ENCODE assay signal across 9 cellular contexts in the genomic region with DNA sequence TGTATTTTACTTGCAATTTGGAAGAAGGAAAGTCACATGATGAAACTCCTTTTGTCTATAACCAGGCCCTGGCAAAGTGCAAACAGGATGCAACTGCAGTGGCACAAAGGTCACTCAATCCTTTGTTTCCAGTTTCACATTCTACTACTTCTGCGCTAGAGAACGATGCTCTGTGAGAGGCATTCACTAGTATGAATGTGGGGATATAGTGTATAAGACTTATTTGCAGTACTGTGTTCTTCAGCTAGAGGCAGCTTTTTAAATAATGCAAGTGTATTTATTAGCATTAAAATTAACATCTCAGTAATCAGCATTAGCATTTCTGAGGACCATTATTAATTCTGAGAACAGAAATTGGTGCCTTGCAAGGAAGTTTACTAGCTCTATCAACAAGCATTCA.
DNase-seq lines count a peak whose midpoint lies in the region; ATAC-seq, FAIRE-seq and TF ChIP-seq lines count a peak whose summit lies in the region.
"Had no signal": no experiment of that assay in that cellular context is flagged by ENCODE, and none has a peak within 500 bp of the region (broad histone marks: within the 10 kb centered on the region; RNA-seq: fewer than 3 reads in every experiment).

No MANE protein-coding gene starts in this region.

- no peaks in the 10 kb centered on the region for H3K27me3 Mint-ChIP-seq in nephron progenitor cell (ENCODE audit: low read depth, poor library complexity)

- no peaks in the 10 kb centered on the region for H3K27me3 ChIP-seq in dorsolateral prefrontal cortex

- intact Hi-C loops in dorsolateral prefrontal cortex (cut with DNase I), result loop anchor here in 1 of 2 donors (10.0 kb wide), 1 partner anchor 66 kb away; a partner anchor contains a TSS

- H3K4me3 ChIP-seq in dorsolateral prefrontal cortex, result peak overlapping the region in 1 of 59 donors; percentile 10

- TF ChIP-seq CTCF in D721Med (IDR thresholded peaks at IDR 0.05; ENCODE audit: insufficient read depth, missing control alignments) (peak; percentile 8), dorsolateral prefrontal cortex (IDR thresholded peaks at IDR 0.05 in 54 of 56, conservative IDR thresholded peaks at IDR 0.05 in 2 of 56; ENCODE audit: low read depth in 1 of 56, partially characterized antibody in 56 of 56) (peak in 49 of 56 donors; percentile 14 to 61 (median 42)), nephron progenitor cell (IDR thresholded peaks at IDR 0.05) (no peak)

- H3K9me3 Mint-ChIP-seq in nephron progenitor cell, result no peaks in the 10 kb centered on the region

- H3K36me3 Mint-ChIP-seq in nephron progenitor cell (ENCODE audit: low read depth), result peaks cover 27% of the 10 kb centered on the region

- H3K4me1 Mint-ChIP-seq in nephron progenitor cell, result no peaks in the 10 kb centered on the region

- DNase-seq in D721Med (ENCODE audit: insufficient read length, low spot score) (no peak), M059J (ENCODE audit: low read depth) (peak; percentile 12), dorsolateral prefrontal cortex (no peak), nephron progenitor cell (no peak), glomerular visceral epithelial cell (ENCODE audit: extremely low spot score) (no peak), NCI-H1930 (lab: John Stamatoyannopoulos, UW) (no peak)
- DNase-seq: activated CD4-positive, alpha-beta T cell treated with anti-CD3 and anti-CD28 coated beads for 4 hours had no signal

- H3K27ac ChIP-seq in dorsolateral prefrontal cortex, result peak overlapping the region in 51 of 59 donors; percentile 0 to 79 (median 59)

- H3K4me3 Mint-ChIP-seq in nephron progenitor cell, result no peak overlapping the region

- peak overlapping the region; percentile 83 for H3K27ac Mint-ChIP-seq in nephron progenitor cell

- no peak for FAIRE-seq in D721Med (lab: Jason Lieb, UNC)

- ATAC-seq in GM18870 (IDR thresholded peaks at IDR 0.05; ENCODE audit: unreplicated experiment) (no peak), GM18520 (IDR thresholded peaks at IDR 0.05; ENCODE audit: unreplicated experiment) (no peak)
